In the genomic region with DNA sequence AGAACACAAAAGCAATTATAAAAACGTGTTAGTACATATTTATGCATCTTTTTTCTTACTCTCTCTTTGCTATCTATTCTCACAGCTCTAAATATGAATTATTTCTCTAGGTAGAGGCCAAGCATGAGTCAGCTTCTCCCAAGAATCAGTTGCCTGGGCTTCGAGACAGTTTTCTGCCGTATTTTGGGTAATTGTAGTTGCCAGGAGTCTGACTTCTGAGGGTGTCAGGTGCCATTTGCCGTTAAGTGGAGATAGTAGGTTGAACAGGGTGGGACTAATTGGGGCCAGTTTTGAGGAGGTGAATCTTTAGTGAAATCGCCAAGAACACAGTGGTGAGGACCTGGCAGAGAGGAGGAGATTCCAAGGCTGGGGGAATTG, we compare ENCODE assay signal across 8 cellular contexts. TPM values are rescaled to one million over a fixed set of nuclear protein-coding genes. Genes with fewer than 3 reads are reported as not detected.
DNase-seq lines count a peak whose midpoint lies in the region; ATAC-seq and TF ChIP-seq lines count a peak whose summit lies in the region.

No MANE protein-coding gene starts in this region.

- H3F3A ChIP-seq in SU-DHL-6 (ENCODE audit: insufficient read depth), result peaks cover 8% of the 10 kb centered on the region

- peak; percentile 23 for ATAC-seq in activated CD8-positive, alpha-beta memory T cell treated with anti-CD3 and anti-CD28 coated beads, Interleukin-2, amount 10 ng/mL, durations not matched to agents 7 days and 5 days
- ATAC-seq in GM19035 (IDR thresholded peaks at IDR 0.05; ENCODE audit: unreplicated experiment), result no peak

- H2AFZ ChIP-seq in SU-DHL-6 (ENCODE audit: low read depth, low read length, severe bottlenecking), result peak overlapping the region; percentile 97

- H3K9me2 ChIP-seq in SU-DHL-6 (replicated peaks; ENCODE audit: insufficient read depth, low read length), result no peaks in the 10 kb centered on the region

- no peaks in the 10 kb centered on the region for H3K27me3 Mint-ChIP-seq in activated CD8-positive, alpha-beta memory T cell treated with anti-CD3 and anti-CD28 coated beads, Interleukin-2, amount 10 ng/mL, durations not matched to agents 7 days and 5 days

- no peaks in the 10 kb centered on the region for H3K4me1 ChIP-seq in skeletal muscle satellite cell (ENCODE audit: control insufficient read depth, insufficient read depth, low read length)

- peak overlapping the region; percentile 73 for H3K27ac ChIP-seq in SU-DHL-6 (ENCODE audit: low read depth, low read length)

- H3K9me3 ChIP-seq in SU-DHL-6 (ENCODE audit: insufficient read depth, low read length) (no peaks in the 10 kb centered on the region), skeletal muscle satellite cell (replicated peaks; ENCODE audit: low read length) (no peaks in the 10 kb centered on the region)

- DNase-seq in activated CD8-positive, alpha-beta memory T cell treated with anti-CD3 and anti-CD28 coated beads, Interleukin-2, amount 10 ng/mL, durations not matched to agents 7 days and 5 days, result no peak
- DNase-seq in activated CD8-positive, alpha-beta memory T cell treated with anti-CD3 and anti-CD28 coated beads for 24 hours, result no peak
- DNase-seq in fibroblast of mammary gland (ENCODE audit: low read depth) (no peak), globus pallidus (ENCODE audit: low spot score) (no peak), putamen (ENCODE audit: low spot score) (no peak)

- TF ChIP-seq CTCF in SU-DHL-6 (IDR thresholded peaks at IDR 0.05; ENCODE audit: insufficient read depth, low read length, poor library complexity, severe bottlenecking) (no peak), fibroblast of mammary gland (conservative IDR thresholded peaks at IDR 0.05; ENCODE audit: control insufficient read depth, insufficient read depth, low read depth, low read length) (no peak)

- no peaks in the 10 kb centered on the region for H3K36me3 ChIP-seq in SU-DHL-6 (ENCODE audit: low read length)
- H3K36me3 ChIP-seq in skeletal muscle satellite cell (ENCODE audit: insufficient read depth, low read length), result no peaks in the 10 kb centered on the region

- peak overlapping the region; percentile 71 for H3K4me3 Mint-ChIP-seq in activated CD8-positive, alpha-beta memory T cell treated with anti-CD3 and anti-CD28 coated beads, Interleukin-2, amount 10 ng/mL, durations not matched to agents 7 days and 5 days

- peaks cover 5% of the 10 kb centered on the region for H3K36me3 Mint-ChIP-seq in activated CD8-positive, alpha-beta memory T cell treated with anti-CD3 and anti-CD28 coated beads, Interleukin-2, amount 10 ng/mL, durations not matched to agents 7 days and 5 days

- H3K79me2 ChIP-seq in SU-DHL-6 (ENCODE audit: insufficient read depth, low read length), result no peaks in the 10 kb centered on the region

- no peaks in the 10 kb centered on the region for H3K9me3 Mint-ChIP-seq in activated CD8-positive, alpha-beta memory T cell treated with anti-CD3 and anti-CD28 coated beads, Interleukin-2, amount 10 ng/mL, durations not matched to agents 7 days and 5 days (ENCODE audit: low read depth)

- H3K27ac Mint-ChIP-seq in activated CD8-positive, alpha-beta memory T cell treated with anti-CD3 and anti-CD28 coated beads, Interleukin-2, amount 10 ng/mL, durations not matched to agents 7 days and 5 days, result peak overlapping the region; percentile 96

- H3K9ac ChIP-seq in SU-DHL-6 (ENCODE audit: low read length), result peak overlapping the region; percentile 71
- peak overlapping the region; percentile 85 for H3K9ac ChIP-seq in skeletal muscle satellite cell (ENCODE audit: low read depth, low read length)

- H3K27me3 ChIP-seq in SU-DHL-6 (ENCODE audit: low read length), result no peaks in the 10 kb centered on the region
- H3K27me3 ChIP-seq in skeletal muscle satellite cell (ENCODE audit: control insufficient read depth, insufficient read depth, low read length), result peaks cover 7% of the 10 kb centered on the region

- CTCF ChIA-PET in activated CD8-positive, alpha-beta memory T cell treated with anti-CD3 and anti-CD28 coated beads, Interleukin-2, amount 10 ng/mL, durations not matched to agents 7 days and 5 days (lab: Charles Lee), result interaction anchor here (0.7 to 10.3 kb wide), 9 partner anchors 9 to 128 kb away, joined by 3 to 113 read pairs (median 5); a partner anchor contains a TSS

- H3K4me3 ChIP-seq in SU-DHL-6 (ENCODE audit: insufficient read depth, low read length, poor library complexity, severe bottlenecking), result peak overlapping the region; percentile 71
- H3K4me3 ChIP-seq in fibroblast of mammary gland (ENCODE audit: control insufficient read depth, low read depth, low read length), result peak overlapping the region; percentile 70
- peak overlapping the region; percentile 75 for H3K4me3 ChIP-seq in skeletal muscle satellite cell (ENCODE audit: low read length)

- peaks cover 63% of the 10 kb centered on the region for H3K4me1 Mint-ChIP-seq in activated CD8-positive, alpha-beta memory T cell treated with anti-CD3 and anti-CD28 coated beads, Interleukin-2, amount 10 ng/mL, durations not matched to agents 7 days and 5 days

- no peaks in the 10 kb centered on the region for H4K20me1 ChIP-seq in SU-DHL-6 (ENCODE audit: low read depth, low read length)

- peak overlapping the region; percentile 100 for H3K4me2 ChIP-seq in SU-DHL-6 (ENCODE audit: low read depth, low read length, poor library complexity, severe bottlenecking)
- H3K4me2 ChIP-seq in skeletal muscle satellite cell (ENCODE audit: low read length), result peak overlapping the region; percentile 77

RNA-seq across cellular contexts. Expression of a gene that starts 7.8 kb away (rescaled TPM):
- 10 to 100 TPM; 37.5 to 47.8 TPM for total RNA-seq in activated CD8-positive, alpha-beta memory T cell treated with anti-CD3 and anti-CD28 coated beads, Interleukin-2, amount 10 ng/mL, durations not matched to agents 7 days and 5 days
- total RNA-seq in skeletal muscle satellite cell (2012; rRNA removed), result 1.5 and 2.8 TPM in 2 replicates
